In genomic region chr1:162994921-162995320, GRCh38 we compare ENCODE assay signal across 22 cellular contexts.
"Had no signal": no experiment of that assay in that cellular context is flagged by ENCODE, and none has a peak within 500 bp of the region (broad histone marks: within the 10 kb centered on the region; RNA-seq: fewer than 3 reads in every experiment).

No MANE protein-coding gene starts in this region.

- FAIRE-seq: colon, pancreas had no signal

- H3K4me3 ChIP-seq: gastrocnemius medialis, left ventricle myocardium inferior, pancreas, psoas muscle, right atrium auricular region, upper lobe of left lung had no signal

- H3K27ac ChIP-seq: gastrocnemius medialis, left ventricle myocardium inferior, pancreas, psoas muscle, right atrium auricular region, upper lobe of left lung had no signal

- DNase-seq: activated CD4-positive, alpha-beta T cell treated with anti-CD3 and anti-CD28 coated beads for 1 hour; activated CD4-positive, alpha-beta T cell treated with anti-CD3 and anti-CD28 coated beads, Interleukin-2, amount 50 U/mL, for 1 hour; activated CD8-positive, alpha-beta T cell treated with anti-CD3 and anti-CD28 coated beads, Interleukin-2, amount 10 ng/mL, durations not matched to agents 7 days and 5 days; activated gamma-delta T cell; activated naive CD4-positive, alpha-beta T cell treated with anti-CD3 and anti-CD28 coated beads, Interleukin-2, amount 50 U/mL, for 16 hours; activated naive CD8-positive, alpha-beta T cell treated with anti-CD3 and anti-CD28 coated beads, Interleukin-2, amount 50 U/mL, for 24 hours; anterior cingulate cortex; caudate nucleus; effector memory CD4-positive, alpha-beta T cell; gastrocnemius medialis; hippocampal formation; left ventricle myocardium inferior; naive thymus-derived CD8-positive, alpha-beta T cell; pancreas; psoas muscle; stimulated activated CD4-positive, alpha-beta T cell treated with anti-CD3 and anti-CD28 coated beads, Interleukin-12 subunit alpha, Interleukin-12 subunit beta, amount 100 ng/mL, for 4 hours; stimulated activated CD4-positive, alpha-beta T cell treated with anti-CD3 and anti-CD28 coated beads, Interleukin-4, amount 100 ng/mL, for 4 hours; stimulated activated naive CD8-positive, alpha-beta T cell treated with anti-CD3 and anti-CD28 coated beads, Interleukin-15, Interleukin-2, amounts not matched to agents 100 U/mL and 50 U/mL, for 24 hours; T-helper 9 cell; upper lobe of left lung had no signal

- H3K36me3 ChIP-seq: gastrocnemius medialis, left ventricle myocardium inferior, pancreas, right atrium auricular region, upper lobe of left lung had no signal

- H3K9me3 ChIP-seq: gastrocnemius medialis, left ventricle myocardium inferior, pancreas, psoas muscle, right atrium auricular region, upper lobe of left lung had no signal

- H3K27me3 ChIP-seq: gastrocnemius medialis, right atrium auricular region, upper lobe of left lung had no signal

- H3K4me1 ChIP-seq: gastrocnemius medialis, left ventricle myocardium inferior, pancreas, psoas muscle, right atrium auricular region, upper lobe of left lung had no signal
